12 cellular contexts compared by ENCODE assay signal in the genomic region with DNA sequence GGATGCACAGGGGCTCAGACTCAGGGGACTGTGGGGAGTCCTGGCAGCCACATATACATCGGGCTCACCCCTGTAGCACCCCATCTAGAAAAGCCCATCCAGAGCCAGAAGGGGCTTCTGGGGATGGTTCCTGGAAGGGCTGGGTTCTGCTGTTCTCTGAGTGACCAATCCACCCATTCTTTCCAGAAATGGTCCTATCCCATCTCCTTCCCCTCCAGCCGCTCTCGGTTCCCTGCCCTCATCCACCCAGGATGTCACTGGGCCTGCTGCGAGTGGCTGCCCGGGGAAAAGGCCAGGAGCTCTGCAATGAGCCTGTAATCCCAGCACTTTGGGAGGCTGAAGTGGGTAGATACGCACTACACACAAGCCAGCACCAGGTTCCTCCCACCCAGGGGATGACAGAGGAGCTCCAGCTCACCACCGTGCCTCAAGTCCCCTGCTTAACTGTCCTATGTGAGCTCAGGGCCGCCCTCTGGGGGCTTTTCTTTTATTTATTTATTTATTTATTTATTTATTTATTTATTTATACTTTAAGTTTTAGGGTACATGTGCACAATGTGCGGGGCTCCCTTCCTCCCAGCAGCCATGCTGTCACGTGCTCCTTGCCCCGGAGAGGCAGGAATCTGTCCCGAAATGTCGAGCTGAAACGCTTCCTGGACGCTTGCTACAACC. TPM values are rescaled to one million over a fixed set of nuclear protein-coding genes. Genes with fewer than 3 reads are reported as not detected.
DNase-seq lines count a peak whose midpoint lies in the region; ATAC-seq and TF ChIP-seq lines count a peak whose summit lies in the region.
"Had no signal": no experiment of that assay in that cellular context is flagged by ENCODE, and none has a peak within 500 bp of the region (broad histone marks: within the 10 kb centered on the region; RNA-seq: fewer than 3 reads in every experiment).

No MANE protein-coding gene starts in this region.

- peak; percentile 5; the same call in 2 of the 3 replicates for ATAC-seq in SK-N-SH treated with all-trans-retinoic acid at 6 μM for 48 hours
- no peak for ATAC-seq in HG02623 (IDR thresholded peaks at IDR 0.05; ENCODE audit: unreplicated experiment)
- ATAC-seq in HG03097 (IDR thresholded peaks at IDR 0.05; ENCODE audit: low FRiP score, unreplicated experiment): no peak

- H3K36me3 ChIP-seq in H7 (replicated peaks; ENCODE audit: control insufficient read depth, insufficient read depth, low read length): no peaks in the 10 kb centered on the region
- no peaks in the 10 kb centered on the region for H3K36me3 ChIP-seq in iPS-20b (ENCODE audit: insufficient read depth, low read depth, low read length)
- H3K36me3 ChIP-seq: upper lobe of right lung had no signal

- H3K9me3 ChIP-seq in iPS-20b (ENCODE audit: insufficient read depth, low read depth, low read length): no peaks in the 10 kb centered on the region
- H3K9me3 ChIP-seq: mucosa of descending colon, upper lobe of right lung had no signal

- H3K27me3 ChIP-seq in H7 (ENCODE audit: control insufficient read depth, insufficient read depth, low read length) (no peaks in the 10 kb centered on the region), iPS-20b (ENCODE audit: insufficient read depth, low read length) (peaks cover 13% of the 10 kb centered on the region; the same call in 1 of the 2 replicates)
- H3K27me3 ChIP-seq: upper lobe of right lung had no signal

- no peaks in the 10 kb centered on the region; the same call in 1 of the 2 replicates for H3K4me1 ChIP-seq in iPS-20b (ENCODE audit: insufficient read depth, low read length)

- TF ChIP-seq CTCF in AG10803 (conservative IDR thresholded peaks at IDR 0.05; ENCODE audit: low read length): no peak

- no peak overlapping the region for H3K9ac ChIP-seq in iPS-20b (ENCODE audit: low read depth, low read length)

- H3K4me3 ChIP-seq in AG10803 (ENCODE audit: low read length) (peak overlapping the region; percentile 20; the same call in 1 of the 2 replicates), H7 (ENCODE audit: insufficient read depth, low read depth, low read length) (no peak overlapping the region), iPS-20b (ENCODE audit: low read length) (peak overlapping the region; percentile 53; the same call in 1 of the 2 replicates)
- H3K4me3 ChIP-seq: mucosa of descending colon, upper lobe of right lung had no signal

- no peak for DNase-seq in AG10803 (ENCODE audit: low read depth)
- peak; percentile 69 for DNase-seq in H7
- no peak for DNase-seq in NCI-H2029 (lab: John Stamatoyannopoulos, UW)
- DNase-seq in NCI-H226: no peak

- no peak overlapping the region for H3K27ac ChIP-seq in iPS-20b (ENCODE audit: low read length)
- H3K27ac ChIP-seq: upper lobe of right lung had no signal

TF ChIP-seq in SK-N-SH treated with all-trans-retinoic acid at 6 μM for 48 hours, 23 proteins besides CTCF, POLR2A, EP300 and RAD21:
- TF ChIP-seq ZNF70 (CRISPR knock-in tag; IDR thresholded peaks at IDR 0.05): no peak
- no peak for TF ChIP-seq TCF4 (CRISPR knock-in tag; IDR thresholded peaks at IDR 0.05; ENCODE audit: borderline replicate concordance)
- TF ChIP-seq ZNF8 (CRISPR knock-in tag; IDR thresholded peaks at IDR 0.05): no peak
- TF ChIP-seq, protein P1, sequence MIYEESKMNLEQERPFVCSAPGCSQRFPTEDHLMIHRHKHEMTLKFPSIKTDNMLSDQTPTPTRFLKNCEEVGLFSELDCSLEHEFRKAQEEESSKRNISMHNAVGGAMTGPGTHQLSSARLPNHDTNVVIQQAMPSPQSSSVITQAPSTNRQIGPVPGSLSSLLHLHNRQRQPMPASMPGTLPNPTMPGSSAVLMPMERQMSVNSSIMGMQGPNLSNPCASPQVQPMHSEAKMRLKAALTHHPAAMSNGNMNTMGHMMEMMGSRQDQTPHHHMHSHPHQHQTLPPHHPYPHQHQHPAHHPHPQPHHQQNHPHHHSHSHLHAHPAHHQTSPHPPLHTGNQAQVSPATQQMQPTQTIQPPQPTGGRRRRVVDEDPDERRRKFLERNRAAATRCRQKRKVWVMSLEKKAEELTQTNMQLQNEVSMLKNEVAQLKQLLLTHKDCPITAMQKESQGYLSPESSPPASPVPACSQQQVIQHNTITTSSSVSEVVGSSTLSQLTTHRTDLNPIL (CRISPR knock-in tag; IDR thresholded peaks at IDR 0.05; ENCODE audit: low read depth): no peak
- TF ChIP-seq GLIS3 (CRISPR knock-in tag; IDR thresholded peaks at IDR 0.05): no peak
- TF ChIP-seq, protein P2, sequence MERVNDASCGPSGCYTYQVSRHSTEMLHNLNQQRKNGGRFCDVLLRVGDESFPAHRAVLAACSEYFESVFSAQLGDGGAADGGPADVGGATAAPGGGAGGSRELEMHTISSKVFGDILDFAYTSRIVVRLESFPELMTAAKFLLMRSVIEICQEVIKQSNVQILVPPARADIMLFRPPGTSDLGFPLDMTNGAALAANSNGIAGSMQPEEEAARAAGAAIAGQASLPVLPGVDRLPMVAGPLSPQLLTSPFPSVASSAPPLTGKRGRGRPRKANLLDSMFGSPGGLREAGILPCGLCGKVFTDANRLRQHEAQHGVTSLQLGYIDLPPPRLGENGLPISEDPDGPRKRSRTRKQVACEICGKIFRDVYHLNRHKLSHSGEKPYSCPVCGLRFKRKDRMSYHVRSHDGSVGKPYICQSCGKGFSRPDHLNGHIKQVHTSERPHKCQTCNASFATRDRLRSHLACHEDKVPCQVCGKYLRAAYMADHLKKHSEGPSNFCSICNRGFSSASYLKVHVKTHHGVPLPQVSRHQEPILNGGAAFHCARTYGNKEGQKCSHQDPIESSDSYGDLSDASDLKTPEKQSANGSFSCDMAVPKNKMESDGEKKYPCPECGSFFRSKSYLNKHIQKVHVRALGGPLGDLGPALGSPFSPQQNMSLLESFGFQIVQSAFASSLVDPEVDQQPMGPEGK (CRISPR knock-in tag; IDR thresholded peaks at IDR 0.05; ENCODE audit: borderline replicate concordance): no peak
- TF ChIP-seq ESRRG (CRISPR knock-in tag; IDR thresholded peaks at IDR 0.05): no peak
- TF ChIP-seq ZFP30 (CRISPR knock-in tag; IDR thresholded peaks at IDR 0.05): no peak
- TF ChIP-seq ZFP3 (CRISPR knock-in tag; IDR thresholded peaks at IDR 0.05): no peak
- TF ChIP-seq ZNF565 (CRISPR knock-in tag; conservative IDR thresholded peaks at IDR 0.05; ENCODE audit: low read depth): no peak
- TF ChIP-seq, protein P3, sequence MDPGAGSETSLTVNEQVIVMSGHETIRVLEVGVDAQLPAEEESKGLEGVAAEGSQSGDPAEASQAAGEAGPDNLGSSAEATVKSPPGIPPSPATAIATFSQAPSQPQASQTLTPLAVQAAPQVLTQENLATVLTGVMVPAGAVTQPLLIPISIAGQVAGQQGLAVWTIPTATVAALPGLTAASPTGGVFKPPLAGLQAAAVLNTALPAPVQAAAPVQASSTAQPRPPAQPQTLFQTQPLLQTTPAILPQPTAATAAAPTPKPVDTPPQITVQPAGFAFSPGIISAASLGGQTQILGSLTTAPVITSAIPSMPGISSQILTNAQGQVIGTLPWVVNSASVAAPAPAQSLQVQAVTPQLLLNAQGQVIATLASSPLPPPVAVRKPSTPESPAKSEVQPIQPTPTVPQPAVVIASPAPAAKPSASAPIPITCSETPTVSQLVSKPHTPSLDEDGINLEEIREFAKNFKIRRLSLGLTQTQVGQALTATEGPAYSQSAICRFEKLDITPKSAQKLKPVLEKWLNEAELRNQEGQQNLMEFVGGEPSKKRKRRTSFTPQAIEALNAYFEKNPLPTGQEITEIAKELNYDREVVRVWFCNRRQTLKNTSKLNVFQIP (CRISPR knock-in tag; IDR thresholded peaks at IDR 0.05; ENCODE audit: borderline replicate concordance, low read depth): no peak
- TF ChIP-seq CSDC2 (CRISPR knock-in tag; IDR thresholded peaks at IDR 0.05): no peak
- no peak for TF ChIP-seq OSR1 (CRISPR knock-in tag; IDR thresholded peaks at IDR 0.05)
- TF ChIP-seq, protein P4, sequence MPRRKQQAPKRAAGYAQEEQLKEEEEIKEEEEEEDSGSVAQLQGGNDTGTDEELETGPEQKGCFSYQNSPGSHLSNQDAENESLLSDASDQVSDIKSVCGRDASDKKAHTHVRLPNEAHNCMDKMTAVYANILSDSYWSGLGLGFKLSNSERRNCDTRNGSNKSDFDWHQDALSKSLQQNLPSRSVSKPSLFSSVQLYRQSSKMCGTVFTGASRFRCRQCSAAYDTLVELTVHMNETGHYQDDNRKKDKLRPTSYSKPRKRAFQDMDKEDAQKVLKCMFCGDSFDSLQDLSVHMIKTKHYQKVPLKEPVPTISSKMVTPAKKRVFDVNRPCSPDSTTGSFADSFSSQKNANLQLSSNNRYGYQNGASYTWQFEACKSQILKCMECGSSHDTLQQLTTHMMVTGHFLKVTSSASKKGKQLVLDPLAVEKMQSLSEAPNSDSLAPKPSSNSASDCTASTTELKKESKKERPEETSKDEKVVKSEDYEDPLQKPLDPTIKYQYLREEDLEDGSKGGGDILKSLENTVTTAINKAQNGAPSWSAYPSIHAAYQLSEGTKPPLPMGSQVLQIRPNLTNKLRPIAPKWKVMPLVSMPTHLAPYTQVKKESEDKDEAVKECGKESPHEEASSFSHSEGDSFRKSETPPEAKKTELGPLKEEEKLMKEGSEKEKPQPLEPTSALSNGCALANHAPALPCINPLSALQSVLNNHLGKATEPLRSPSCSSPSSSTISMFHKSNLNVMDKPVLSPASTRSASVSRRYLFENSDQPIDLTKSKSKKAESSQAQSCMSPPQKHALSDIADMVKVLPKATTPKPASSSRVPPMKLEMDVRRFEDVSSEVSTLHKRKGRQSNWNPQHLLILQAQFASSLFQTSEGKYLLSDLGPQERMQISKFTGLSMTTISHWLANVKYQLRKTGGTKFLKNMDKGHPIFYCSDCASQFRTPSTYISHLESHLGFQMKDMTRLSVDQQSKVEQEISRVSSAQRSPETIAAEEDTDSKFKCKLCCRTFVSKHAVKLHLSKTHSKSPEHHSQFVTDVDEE (CRISPR knock-in tag; IDR thresholded peaks at IDR 0.05): no peak
- TF ChIP-seq BACH2 (CRISPR knock-in tag; IDR thresholded peaks at IDR 0.05; ENCODE audit: borderline replicate concordance): no peak
- no peak for TF ChIP-seq TOX (CRISPR knock-in tag; IDR thresholded peaks at IDR 0.05; ENCODE audit: borderline replicate concordance)
- TF ChIP-seq ZC3H10 (CRISPR knock-in tag; IDR thresholded peaks at IDR 0.05): no peak
- TF ChIP-seq RARB (CRISPR knock-in tag; IDR thresholded peaks at IDR 0.05): no peak

RNA-seq across cellular contexts. Expression of a gene that starts 13.6 kb away (rescaled TPM):
- total RNA-seq in H7 (2014; rRNA removed; shearing (Covaris generic)): 31.8 and 34.8 TPM in 2 replicates

RNA-seq across cellular contexts. Expression of a gene that starts 19.6 kb away (rescaled TPM):
- not detected in 2 replicates for total RNA-seq in H7 (2014; rRNA removed; shearing (Covaris generic))
- total RNA-seq: CD8-positive, alpha-beta memory T cell; mucosa of descending colon; right cardiac atrium had no signal

RNA-seq across cellular contexts. Expression of a gene that starts 42.9 kb away (rescaled TPM):
- total RNA-seq in H7 (2014; rRNA removed; shearing (Covaris generic)): 0.45 and 0.78 TPM in 2 replicates

RNA-seq across cellular contexts. Expression of a gene that starts 44.4 kb away (rescaled TPM):
- not detected in 2 replicates for total RNA-seq in H7 (2014; rRNA removed; shearing (Covaris generic))
- total RNA-seq: upper lobe of right lung had no signal

RNA-seq across cellular contexts. Expression of a gene that starts 58.2 kb away (rescaled TPM):
- 0.03 TPM in 1 of 2 replicates, not detected in the other for total RNA-seq in H7 (2014; rRNA removed; shearing (Covaris generic))
- total RNA-seq: CD8-positive, alpha-beta memory T cell; upper lobe of right lung had no signal
